14 cellular contexts compared by ENCODE assay signal in the genomic region with DNA sequence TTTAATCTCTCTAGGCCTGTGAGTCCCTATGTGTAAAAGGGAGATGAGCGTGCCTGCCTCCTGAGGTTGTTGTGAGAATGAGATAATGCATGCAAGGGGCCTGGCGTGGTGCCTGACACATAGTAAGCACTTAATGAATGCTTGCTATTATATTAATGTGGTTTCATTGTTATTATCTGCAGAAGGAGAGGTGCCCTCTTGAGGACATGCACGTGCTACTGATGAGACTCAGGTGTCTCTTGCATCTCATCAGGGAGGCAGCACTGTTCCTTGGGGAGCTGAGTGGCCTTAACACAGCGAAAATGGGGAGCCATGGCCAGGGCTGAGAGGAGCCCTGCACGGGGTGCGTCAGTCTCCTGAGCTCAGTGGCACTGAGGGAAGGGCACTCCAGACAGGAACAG. TPM values are rescaled to one million over a fixed set of nuclear protein-coding genes. Genes with fewer than 3 reads are reported as not detected.
DNase-seq lines count a peak whose midpoint lies in the region; ATAC-seq, FAIRE-seq and TF ChIP-seq lines count a peak whose summit lies in the region.
"Had no signal": no experiment of that assay in that cellular context is flagged by ENCODE, and none has a peak within 500 bp of the region (broad histone marks: within the 10 kb centered on the region; RNA-seq: fewer than 3 reads in every experiment).

No MANE protein-coding gene starts in this region.

- no peaks in the 10 kb centered on the region for H3K27me3 ChIP-seq in right atrium auricular region
- no peaks in the 10 kb centered on the region for H3K27me3 ChIP-seq in right cardiac atrium (ENCODE audit: control insufficient read depth, insufficient read depth)

- WGBS in right cardiac atrium: 65% methylated on average over 6 of the region's 6 CpGs

- H3K9me3 ChIP-seq in right atrium auricular region (no peaks in the 10 kb centered on the region), right cardiac atrium (ENCODE audit: control insufficient read depth, low read length) (no peaks in the 10 kb centered on the region)

- in situ Hi-C loops in G401 (cut with HindIII; ENCODE audit: low sequenced_read_pairs): no loop called here

- H3K36me3 ChIP-seq in right atrium auricular region: no peaks in the 10 kb centered on the region

- no peak for FAIRE-seq in GM19239 (lab: Jason Lieb, UNC)

- H3K4me3 ChIP-seq in right atrium auricular region (no peak overlapping the region), right cardiac atrium (ENCODE audit: low read length) (no peak overlapping the region)

- H3K27ac ChIP-seq in right atrium auricular region: no peak overlapping the region
- H3K27ac ChIP-seq in right cardiac atrium (ENCODE audit: low read length): no peak overlapping the region

- ATAC-seq in Right ventricle myocardium superior (ENCODE audit: poor library complexity): no peak
- ATAC-seq in right cardiac atrium: no peak

- no peak for TF ChIP-seq CTCF in right atrium auricular region (IDR thresholded peaks at IDR 0.05)

- intact Hi-C loops in Right ventricle myocardium superior (cut with DNase I): no loop called here
- intact Hi-C loops in right cardiac atrium (cut with DNase I): loop anchor here in 2 of 4 donors (5.0 to 10.0 kb wide), 3 partner anchors 70 to 182 kb away; a partner anchor contains a TSS

- H3K4me1 ChIP-seq in right atrium auricular region (peaks cover 7 to 46% of the 10 kb centered on the region in 2 donors), right cardiac atrium (ENCODE audit: control insufficient read depth, insufficient read depth, low read length) (peaks cover 14% of the 10 kb centered on the region)

- peak; percentile 56 for DNase-seq in right atrium auricular region (ENCODE audit: low spot score)
- no peak for DNase-seq in Right ventricle myocardium superior
- peak; percentile 94 for DNase-seq in amniotic epithelial cell (ENCODE audit: low read depth)
- peak in 2 of 3 donors; percentile 27 to 61 for DNase-seq in right cardiac atrium
- DNase-seq in G401 (ENCODE audit: low spot score): no peak
- DNase-seq in NCI-H748 treated with DMSO at 0.1 percent for 48 hours (lab: John Stamatoyannopoulos, UW): no peak
- DNase-seq in DMS114 treated with DMSO at 0.1 percent for 48 hours (lab: John Stamatoyannopoulos, UW; ENCODE audit: unreplicated experiment): no peak
- DNase-seq in GM19239 (ENCODE audit: insufficient read length, low spot score): no peak
- DNase-seq: activated CD4-positive, alpha-beta T cell treated with anti-CD3 and anti-CD28 coated beads for 1 hour; AML-193; GF-D8; NCI-H187 treated with DMSO at 0.1 percent for 48 hours; stimulated activated CD4-positive, alpha-beta T cell treated with anti-CD3 and anti-CD28 coated beads, Interleukin-1b, Interleukin-23, amount 100 ng/mL, for 48 hours; T-helper 1 cell had no signal

RNA-seq across cellular contexts. Expression of a gene that starts 29.9 kb away (rescaled TPM):
- 1 to 10 TPM; 1.8 to 2.0 TPM for total RNA-seq in right atrium auricular region
- total RNA-seq in Right ventricle myocardium superior: 2.4 TPM
- total RNA-seq in right cardiac atrium: 1 to 10 TPM; 2.9 to 3.6 (median 3.2) TPM
- polyA plus RNA-seq in right cardiac atrium: 2.2 TPM
- 1.9 and 2.8 TPM in 2 replicates for total RNA-seq in G401 (2014; rRNA removed; shearing (Covaris generic))

RNA-seq across cellular contexts. Expression of a gene that starts 30.9 kb away (rescaled TPM):
- 1 to 10 TPM; 4.6 to 9.8 TPM for total RNA-seq in right atrium auricular region
- total RNA-seq in Right ventricle myocardium superior: 10.6 TPM
- 10 to 100 TPM; 10.4 to 31.1 (median 17.4) TPM for total RNA-seq in right cardiac atrium
- polyA plus RNA-seq in right cardiac atrium: 37.4 TPM
- not detected in 2 replicates for total RNA-seq in G401 (2014; rRNA removed; shearing (Covaris generic))

RNA-seq across cellular contexts. Expression of a gene that starts 44.6 kb away (rescaled TPM):
- 10 to 100 TPM; 18.6 to 18.7 TPM for total RNA-seq in right atrium auricular region
- total RNA-seq in Right ventricle myocardium superior: 29.0 TPM
- total RNA-seq in right cardiac atrium: 10 to 100 TPM; 20.3 to 23.2 (median 21.1) TPM
- 18.1 TPM for polyA plus RNA-seq in right cardiac atrium
- 11.4 and 17.0 TPM in 2 replicates for total RNA-seq in G401 (2014; rRNA removed; shearing (Covaris generic))

Comparison
In these comparisons a context has a peak if more than half of its experiments do, and no peak if none do; other contexts are left out.
1. DNase-seq: peak in right atrium auricular region (single experiment), amniotic epithelial cell (single experiment) and right cardiac atrium (2 of 3); none in Right ventricle myocardium superior (single experiment), G401 (single experiment), NCI-H748 treated with DMSO at 0.1 percent for 48 hours (single experiment), DMS114 treated with DMSO at 0.1 percent for 48 hours (single experiment) and GM19239 (single experiment).